2 cellular contexts compared by ENCODE assay signal in genomic region chr4:4374388-4375098, GRCh38.
TF ChIP-seq lines count a peak whose summit lies in the region.

No MANE protein-coding gene starts in this region.

TF ChIP-seq in HEK293, 187 proteins besides CTCF, POLR2A, EP300 and RAD21:
- TF ChIP-seq ZFP41 (tag by site-specific recombination; IDR thresholded peaks at IDR 0.05; ENCODE audit: borderline replicate concordance): no peak
- TF ChIP-seq ZBTB6 (tag by site-specific recombination; IDR thresholded peaks at IDR 0.05): no peak
- TF ChIP-seq ZNF146 (tag by site-specific recombination; IDR thresholded peaks at IDR 0.05): peak; percentile 63; the same call in 1 of the 2 replicates
- TF ChIP-seq ZNF792 (tag by site-specific recombination; IDR thresholded peaks at IDR 0.05): no peak

TF ChIP-seq in K562, 482 proteins besides CTCF, POLR2A, EP300 and RAD21:
- TF ChIP-seq ZFP36 (IDR thresholded peaks at IDR 0.05; ENCODE audit: low read depth, low read length, partially characterized antibody) (peak; percentile 41), ZNF407 (IDR thresholded peaks at IDR 0.05; ENCODE audit: low read depth) (peak; percentile 45; the same call in 1 of the 2 replicates), ZNF146 (CRISPR knock-in tag; IDR thresholded peaks at IDR 0.05; ENCODE audit: unreplicated experiment) (peak; percentile 71), FOXP1 (CRISPR knock-in tag; IDR thresholded peaks at IDR 0.05) (no peak)
- TF ChIP-seq, protein P1, sequence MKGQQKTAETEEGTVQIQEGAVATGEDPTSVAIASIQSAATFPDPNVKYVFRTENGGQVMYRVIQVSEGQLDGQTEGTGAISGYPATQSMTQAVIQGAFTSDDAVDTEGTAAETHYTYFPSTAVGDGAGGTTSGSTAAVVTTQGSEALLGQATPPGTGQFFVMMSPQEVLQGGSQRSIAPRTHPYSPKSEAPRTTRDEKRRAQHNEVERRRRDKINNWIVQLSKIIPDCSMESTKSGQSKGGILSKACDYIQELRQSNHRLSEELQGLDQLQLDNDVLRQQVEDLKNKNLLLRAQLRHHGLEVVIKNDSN (CRISPR knock-in tag; IDR thresholded peaks at IDR 0.05): no peak
